Comparison of ENCODE assay signal across 27 cellular contexts in genomic region chr17:45971698-45972141, GRCh38. TPM values are rescaled to one million over a fixed set of nuclear protein-coding genes. Genes with fewer than 3 reads are reported as not detected.
DNase-seq lines count a peak whose midpoint lies in the region; ATAC-seq, FAIRE-seq and TF ChIP-seq lines count a peak whose summit lies in the region.
"Had no signal": no experiment of that assay in that cellular context is flagged by ENCODE, and none has a peak within 500 bp of the region (broad histone marks: within the 10 kb centered on the region; RNA-seq: fewer than 3 reads in every experiment).

No MANE protein-coding gene starts in this region.

- H3K9me1 ChIP-seq in K562 (ENCODE audit: control insufficient read depth, insufficient read depth, low read length), result peaks cover under 1% of the 10 kb centered on the region

- H2BK120ac ChIP-seq in H9 (ENCODE audit: low read depth, low read length, poor library complexity, severe bottlenecking) (no peak overlapping the region), mesendoderm (ENCODE audit: low read depth, low read length) (no peak overlapping the region)

- TF ChIP-seq CTCF in DND-41 (IDR thresholded peaks at IDR 0.05; ENCODE audit: borderline replicate concordance, extremely low read depth, low read length, poor library complexity, severe bottlenecking), result peak; percentile 18
- TF ChIP-seq CTCF in H9 (conservative IDR thresholded peaks at IDR 0.05), result peak; percentile 77
- peak; percentile 62 to 85 (median 77) for TF ChIP-seq CTCF in K562 (IDR thresholded peaks at IDR 0.05 in 2 of 3, conservative IDR thresholded peaks at IDR 0.05 in 1 of 3; ENCODE audit: insufficient read depth in 2 of 3, low read depth in 1 of 3, low read length in 3 of 3)

- H3K4ac ChIP-seq in H9 (ENCODE audit: low read depth, low read length) (no peak overlapping the region), mesendoderm (ENCODE audit: low read depth, low read length) (no peak overlapping the region)

- H3K27me3 ChIP-seq in DND-41 (ENCODE audit: insufficient read depth, low read length, poor library complexity), result no peaks in the 10 kb centered on the region
- no peaks in the 10 kb centered on the region for H3K27me3 ChIP-seq in H9 (ENCODE audit: insufficient read depth, low read length)
- H3K27me3 ChIP-seq in K562 (ENCODE audit: control insufficient read depth in 2 of 2, insufficient read depth in 2 of 2, low read length in 2 of 2), result peaks cover 8 to 15% of the 10 kb centered on the region in 2 experiments; a peak in 4 of 5 replicates
- H3K27me3 ChIP-seq in mesendoderm (ENCODE audit: insufficient read depth, low read length, poor library complexity), result no peaks in the 10 kb centered on the region
- H3K27me3 ChIP-seq: upper lobe of left lung had no signal

- no peaks in the 10 kb centered on the region for H3K4me1 Mint-ChIP-seq in H9
- H3K4me1 Mint-ChIP-seq: activated naive CD4-positive, alpha-beta T cell treated with anti-CD3 and anti-CD28 coated beads, Interleukin-2, amount 10 ng/mL, durations not matched to agents 7 days and 5 days had no signal

- ATAC-seq in DND-41 (ENCODE audit: insufficient read depth, low read depth) (no peak), K562 (peak; percentile 88), GM21447 (IDR thresholded peaks at IDR 0.05; ENCODE audit: unreplicated experiment) (no peak)
- ATAC-seq: activated CD8-positive, alpha-beta memory T cell treated with anti-CD3 and anti-CD28 coated beads, Interleukin-2, amount 10 ng/mL, durations not matched to agents 7 days and 5 days; activated T-cell treated with anti-CD3 and anti-CD28 coated beads, Interleukin-2, amount 50 U/mL, for 72 hours; SK-N-SH treated with all-trans-retinoic acid at 6 μM for 48 hours had no signal

- no peaks in the 10 kb centered on the region; a peak in 1 of 5 replicates for H3K9me3 Mint-ChIP-seq in H9
- H3K9me3 Mint-ChIP-seq: activated naive CD4-positive, alpha-beta T cell treated with anti-CD3 and anti-CD28 coated beads, Interleukin-2, amount 10 ng/mL, durations not matched to agents 7 days and 5 days had no signal

- H2AK5ac ChIP-seq in H9 (ENCODE audit: insufficient read length, low read length) (no peak overlapping the region), mesendoderm (ENCODE audit: low read length) (no peak overlapping the region)

- intact Hi-C loops in K562 (cut with micrococcal nuclease), result no loop called here

- TF ChIP-seq RAD21 in K562 (CRISPR knock-in tag; conservative IDR thresholded peaks at IDR 0.05 in 1 of 2, IDR thresholded peaks at IDR 0.05 in 1 of 2), result peak in 1 of 2 experiments; percentile 42; a peak in 2 of 4 replicates

- H3K4me3 ChIP-seq in DND-41 (ENCODE audit: low read depth in 1 of 2, low read length in 2 of 2), result no peak overlapping the region
- H3K4me3 ChIP-seq in K562, result no peak overlapping the region
- no peak overlapping the region for H3K4me3 ChIP-seq in mesendoderm (ENCODE audit: low read length)
- H3K4me3 ChIP-seq: upper lobe of left lung had no signal

- H3K4me2 ChIP-seq in DND-41 (ENCODE audit: insufficient read depth, low read length), result no peak overlapping the region
- no peak overlapping the region for H3K4me2 ChIP-seq in H9 (ENCODE audit: insufficient read depth, insufficient read length, low read length)
- H3K4me2 ChIP-seq in K562 (ENCODE audit: insufficient read depth, low read length), result peak overlapping the region; percentile 34
- H3K4me2 ChIP-seq in mesendoderm (ENCODE audit: low read length), result no peak overlapping the region

- H3K56ac ChIP-seq in H9 (ENCODE audit: insufficient read length, low read depth, low read length) (no peak overlapping the region), mesendoderm (ENCODE audit: low read length) (no peak overlapping the region)

- H3K27ac Mint-ChIP-seq in H9, result no peak overlapping the region
- H3K27ac Mint-ChIP-seq: activated CD8-positive, alpha-beta memory T cell treated with anti-CD3 and anti-CD28 coated beads, Interleukin-2, amount 10 ng/mL, durations not matched to agents 7 days and 5 days; activated naive CD4-positive, alpha-beta T cell treated with anti-CD3 and anti-CD28 coated beads, Interleukin-2, amount 10 ng/mL, durations not matched to agents 7 days and 5 days; activated T-cell treated with anti-CD3 and anti-CD28 coated beads, Interleukin-2, amount 50 U/mL, for 72 hours had no signal

- BruUV-seq in K562 (replicated peaks; lab: Mats Ljungman, UMichigan), result no TSS peak

- H3K36me3 ChIP-seq in DND-41 (ENCODE audit: insufficient read depth, low read length) (no peaks in the 10 kb centered on the region), K562 (ENCODE audit: control insufficient read depth, insufficient read depth, low read length) (no peaks in the 10 kb centered on the region), mesendoderm (ENCODE audit: control insufficient read depth, insufficient read depth, low read length) (no peaks in the 10 kb centered on the region)
- H3K36me3 ChIP-seq: upper lobe of left lung had no signal

- no peak overlapping the region for H2AFZ ChIP-seq in DND-41 (ENCODE audit: low read depth, low read length)
- no peak overlapping the region for H2AFZ ChIP-seq in H9 (ENCODE audit: low read length)
- H2AFZ ChIP-seq in K562 (ENCODE audit: low read depth, low read length), result peak overlapping the region; percentile 82

- H3K4me1 ChIP-seq in DND-41 (ENCODE audit: insufficient read depth, low read length) (no peaks in the 10 kb centered on the region), H9 (ENCODE audit: insufficient read depth, low read length) (no peaks in the 10 kb centered on the region), K562 (replicated peaks in 1 of 2; ENCODE audit: control insufficient read depth in 2 of 2, insufficient read depth in 2 of 2, low read length in 2 of 2) (peaks cover 13 to 23% of the 10 kb centered on the region in 2 experiments), mesendoderm (ENCODE audit: control insufficient read depth, low read depth, low read length) (peaks cover 4% of the 10 kb centered on the region)

- CTCF ChIA-PET in K562 (lab: Yijun Ruan, JAX; ENCODE audit: low intra/inter-chr PET ratio), result no interaction called here

- no peak overlapping the region for H4K91ac ChIP-seq in H9 (ENCODE audit: insufficient read length, low read depth, low read length)

- H3K18ac ChIP-seq in H9 (ENCODE audit: insufficient read length, low read depth, low read length) (no peak overlapping the region), mesendoderm (ENCODE audit: low read length) (no peak overlapping the region)

- H3K23ac ChIP-seq in H9 (ENCODE audit: insufficient read length, low read depth, low read length), result no peak overlapping the region
- H3K23ac ChIP-seq in mesendoderm (ENCODE audit: low read length), result no peak overlapping the region

- H4K8ac ChIP-seq in H9 (replicated peaks; ENCODE audit: insufficient read length, low read depth, low read length) (no peak overlapping the region), mesendoderm (ENCODE audit: low read depth, low read length) (no peak overlapping the region)

- in situ Hi-C loops in K562 (cut with MboI), result no loop called here

- no peaks in the 10 kb centered on the region for H3K79me1 ChIP-seq in H9 (ENCODE audit: insufficient read depth, low read depth, low read length, poor library complexity, severe bottlenecking)
- H3K79me1 ChIP-seq in mesendoderm (ENCODE audit: low read length), result no peaks in the 10 kb centered on the region

- WGBS in H9 (ENCODE audit: extremely low coverage, insufficient read length, low lambda C conversion rate), result no CpG with 5 or more reads among the region's 14 CpGs
- 27% methylated on average over 13 of the region's 14 CpGs for WGBS in K562 (ENCODE audit: insufficient coverage, low coverage, missing lambda C conversion rate)
- WGBS in mesendoderm (ENCODE audit: extremely low coverage, insufficient coverage, low lambda C conversion rate), result no CpG with 5 or more reads among the region's 14 CpGs

- H3K79me2 ChIP-seq in DND-41 (ENCODE audit: insufficient read depth, low read length), result no peaks in the 10 kb centered on the region
- H3K79me2 ChIP-seq in H9 (ENCODE audit: insufficient read depth, low read length), result no peaks in the 10 kb centered on the region
- H3K79me2 ChIP-seq in K562 (ENCODE audit: control insufficient read depth, insufficient read depth, low read length), result no peaks in the 10 kb centered on the region
- no peaks in the 10 kb centered on the region for H3K79me2 ChIP-seq in mesendoderm (ENCODE audit: control insufficient read depth, insufficient read depth, low read length)

- H2BK20ac ChIP-seq in H9 (ENCODE audit: low read depth, low read length, poor library complexity, severe bottlenecking), result no peak overlapping the region

- no peaks in the 10 kb centered on the region for H3K9me3 ChIP-seq in DND-41 (ENCODE audit: insufficient read depth, low read length, severe bottlenecking)
- no peaks in the 10 kb centered on the region for H3K9me3 ChIP-seq in H9 (ENCODE audit: control insufficient read depth, low read depth, low read length)
- H3K9me3 ChIP-seq in K562 (replicated peaks; ENCODE audit: control insufficient read depth, insufficient read depth, low read depth, low read length), result no peaks in the 10 kb centered on the region
- H3K9me3 ChIP-seq: upper lobe of left lung had no signal

- H3K27me3 Mint-ChIP-seq in H9 (ENCODE audit: low read depth), result peaks cover 29% of the 10 kb centered on the region

- no peak for TF ChIP-seq POLR2A in K562 (conservative IDR thresholded peaks at IDR 0.05)

- H3K9ac ChIP-seq in DND-41 (ENCODE audit: low read depth, low read length) (no peak overlapping the region), H9 (ENCODE audit: extremely low read depth, insufficient read length, low read length) (no peak overlapping the region), K562 (ENCODE audit: insufficient read depth in 1 of 2, low read depth in 2 of 2, low read length in 2 of 2) (peak overlapping the region in 1 of 2 experiments; percentile 38; a peak in 2 of 4 replicates), mesendoderm (ENCODE audit: low read length) (no peak overlapping the region)

- POLR2A ChIA-PET in K562 (lab: Yijun Ruan, JAX), result interaction anchor here (0.6 to 1.2 kb wide), 2 partner anchors 17 to 739 kb away, joined by 3 to 5 read pairs; no protein-coding TSS in a partner anchor

- no peak overlapping the region for H2BK15ac ChIP-seq in H9 (ENCODE audit: low read depth, low read length)
- no peak overlapping the region for H2BK15ac ChIP-seq in mesendoderm (replicated peaks; ENCODE audit: low read depth)

- H3K36me3 Mint-ChIP-seq in H9 (ENCODE audit: insufficient read depth in 1 of 3, low read depth in 3 of 3), result no peaks in the 10 kb centered on the region
- H3K36me3 Mint-ChIP-seq: activated CD8-positive, alpha-beta memory T cell treated with anti-CD3 and anti-CD28 coated beads, Interleukin-2, amount 10 ng/mL, durations not matched to agents 7 days and 5 days; activated naive CD4-positive, alpha-beta T cell treated with anti-CD3 and anti-CD28 coated beads, Interleukin-2, amount 10 ng/mL, durations not matched to agents 7 days and 5 days had no signal

- no peaks in the 10 kb centered on the region for H3K23me2 ChIP-seq in H9 (ENCODE audit: insufficient read length, low read depth, low read length, poor library complexity, severe bottlenecking)

- TF ChIP-seq EP300 in K562 (IDR thresholded peaks at IDR 0.05; ENCODE audit: low read length), result no peak

- no peak overlapping the region for H3K27ac ChIP-seq in DND-41 (ENCODE audit: low read length)
- H3K27ac ChIP-seq in H9 (ENCODE audit: insufficient read length, low read depth, low read length), result no peak overlapping the region
- no peak overlapping the region for H3K27ac ChIP-seq in K562 (ENCODE audit: extremely low read depth, low read depth, low read length)
- no peak overlapping the region for H3K27ac ChIP-seq in mesendoderm (ENCODE audit: low read depth, low read length)
- H3K27ac ChIP-seq: RWPE1, upper lobe of left lung had no signal

- H4K5ac ChIP-seq in H9 (ENCODE audit: insufficient read length, low read depth, low read length), result no peak overlapping the region
- H4K5ac ChIP-seq in mesendoderm (ENCODE audit: low read length), result no peak overlapping the region

- no peak overlapping the region for H3T11ph ChIP-seq in H9 (ENCODE audit: low read length)

- H3K4me3 Mint-ChIP-seq in H9, result no peak overlapping the region
- H3K4me3 Mint-ChIP-seq: activated CD8-positive, alpha-beta memory T cell treated with anti-CD3 and anti-CD28 coated beads, Interleukin-2, amount 10 ng/mL, durations not matched to agents 7 days and 5 days; activated naive CD4-positive, alpha-beta T cell treated with anti-CD3 and anti-CD28 coated beads, Interleukin-2, amount 10 ng/mL, durations not matched to agents 7 days and 5 days; activated T-cell treated with anti-CD3 and anti-CD28 coated beads, Interleukin-2, amount 50 U/mL, for 72 hours had no signal

- no peak overlapping the region for H3K14ac ChIP-seq in H9 (ENCODE audit: insufficient read depth, low read length)

- DNase-seq in DND-41, result no peak
- peak; percentile 70 for DNase-seq in H9
- peak; percentile 52 to 60 (median 55) for DNase-seq in K562 (ENCODE audit: extremely low read depth in 1 of 4, low spot score in 3 of 4)
- DNase-seq in mesendoderm, result peak; percentile 54
- DNase-seq in 8988T, result no peak
- DNase-seq in effector CD4-positive, alpha-beta T cell, result no peak
- DNase-seq in inferior parietal cortex (ENCODE audit: extremely low spot score), result no peak
- DNase-seq: activated CD4-positive, alpha-beta T cell treated with anti-CD3 and anti-CD28 coated beads, Interleukin-2, amount 50 U/mL, for 1 hour; activated CD8-positive, alpha-beta memory T cell treated with anti-CD3 and anti-CD28 coated beads, Interleukin-2, amount 10 ng/mL, durations not matched to agents 7 days and 5 days; activated naive CD4-positive, alpha-beta T cell treated with anti-CD3 and anti-CD28 coated beads, Interleukin-2, amount 10 ng/mL, durations not matched to agents 7 days and 5 days; activated T-cell treated with anti-CD3 and anti-CD28 coated beads, Interleukin-2, amount 50 U/mL, for 72 hours; NCI-H1048; NCI-H187 treated with DMSO at 0.1 percent for 48 hours; NCI-H69; small intestine; stimulated activated CD4-positive, alpha-beta T cell treated with anti-CD3 and anti-CD28 coated beads, Interleukin-2, amount 100 ng/mL, for 24 hours; upper lobe of left lung had no signal

- H4K20me1 ChIP-seq in DND-41 (ENCODE audit: insufficient read depth, low read length) (no peaks in the 10 kb centered on the region), H9 (ENCODE audit: control insufficient read depth, insufficient read depth, insufficient read length) (no peaks in the 10 kb centered on the region), K562 (replicated peaks; ENCODE audit: control insufficient read depth, insufficient read depth, low read length) (0 out of 2 replicates have a peak, but pooled peaks cover 3% of the 10 kb centered on the region)

- H2BK5ac ChIP-seq in H9 (ENCODE audit: insufficient read length, low read length) (no peak overlapping the region), mesendoderm (ENCODE audit: low read length) (no peak overlapping the region)

- FAIRE-seq in K562 (lab: Jason Lieb, UNC), result peak; percentile 79
- FAIRE-seq: small intestine had no signal

- no peak overlapping the region for H2BK12ac ChIP-seq in H9 (ENCODE audit: insufficient read length, low read depth, low read length)

RNA-seq across cellular contexts. Expression of gene STH, which starts 27.3 kb away (rescaled TPM):
- total RNA-seq in H9 (2021), result not detected in 2 replicates
- total RNA-seq in K562 (2011; cell fraction: chromatin; rRNA removed; ENCODE audit: low replicate concordance), result 1.4 TPM in 1 of 2 replicates, not detected in the other
- total RNA-seq in K562 (2011; cell fraction: nucleolus; rRNA removed), result not detected in 2 replicates
- total RNA-seq in K562 (2011; cell fraction: nucleoplasm; rRNA removed), result not detected in 2 replicates
- total RNA-seq in K562 (2014; rRNA removed), result not detected in 2 replicates
- total RNA-seq in K562 (2014; rRNA removed; fragmentation: Illumina TruSeq; extraction: Trizol), result not detected in 2 replicates
- not detected in 2 replicates for total RNA-seq in K562 (2015; rRNA removed; fragmentation: Illumina TruSeq; extraction: Trizol)
- not detected in 2 replicates for total RNA-seq in K562 (2021)
- polyA plus RNA-seq in K562 (2011; rRNA removed), result not detected in 2 replicates
- not detected in 2 replicates for polyA plus RNA-seq in K562 (2011; cell fraction: cytosol; rRNA removed)
- not detected in 2 replicates for polyA plus RNA-seq in K562 (2011; cell fraction: nucleus; rRNA removed)
- polyA plus RNA-seq in K562 (2012), result not detected in 2 replicates
- not detected in 2 replicates for polyA plus RNA-seq in K562 (2014; fragmentation: Illumina TruSeq; extraction: Trizol)
- polyA plus RNA-seq in K562 (2014; fragmentation: Nextera tagmentation; extraction: Ambion mirVana), result not detected
- not detected in 2 replicates for polyA plus RNA-seq in K562 (2014; rRNA removed)
- polyA minus RNA-seq in K562 (2011; rRNA and poly(A)+ RNA removed), result 0.70 TPM in 1 of 2 replicates, not detected in the other
- polyA minus RNA-seq in K562 (2011; cell fraction: cytosol; rRNA and poly(A)+ RNA removed), result not detected in 2 replicates
- polyA minus RNA-seq in K562 (2011; cell fraction: nucleus; rRNA and poly(A)+ RNA removed), result not detected in 2 replicates
- not detected for polyA plus RNA-seq in mesendoderm (2013, experiment 1 of 2)
- polyA plus RNA-seq in mesendoderm (2013, experiment 2 of 2), result not detected
- total RNA-seq: A673; activated CD8-positive, alpha-beta memory T cell treated with anti-CD3 and anti-CD28 coated beads, Interleukin-2, amount 10 ng/mL, durations not matched to agents 7 days and 5 days; activated T-cell treated with anti-CD3 and anti-CD28 coated beads, Interleukin-2, amount 50 U/mL, for 72 hours; fibroblast of lung; LHCN-M2; lung microvascular endothelial cell; subcutaneous adipose tissue; T-helper 2 cell treated with Interferon-gamma antibody and Interleukin-4, amounts not matched to agents 100 ng/mL and 5 ng/mL, for 36 hours; upper lobe of left lung had no signal
- polyA plus RNA-seq: BJ, fibroblast of lung, small intestine had no signal

Comparison
In these comparisons a context has a peak if more than half of its experiments do, and no peak if none do; other contexts are left out.
1. DNase-seq: peak in H9 (single experiment), K562 (4 of 4) and mesendoderm (single experiment); none in DND-41 (single experiment), 8988T (single experiment), effector CD4-positive, alpha-beta T cell (single experiment) and inferior parietal cortex (single experiment).
2. CTCF ChIP-seq: peak in every context shown above with its lines; median percentile 77 in H9; 77 in K562; 18 in DND-41.